19 cellular contexts compared by ENCODE assay signal in genomic region chr20:16245879-16246278, GRCh38.
DNase-seq lines count a peak whose midpoint lies in the region; ATAC-seq, FAIRE-seq and TF ChIP-seq lines count a peak whose summit lies in the region.
"Had no signal": no experiment of that assay in that cellular context is flagged by ENCODE, and none has a peak within 500 bp of the region (broad histone marks: within the 10 kb centered on the region; RNA-seq: fewer than 3 reads in every experiment).

No MANE protein-coding gene starts in this region.

- peak; percentile 46 for FAIRE-seq in HepG2 (lab: Jason Lieb, UNC)
- FAIRE-seq: GM12892 had no signal

- H3K4me3 ChIP-seq in HepG2 (replicated peaks in 1 of 3; ENCODE audit: insufficient read depth in 1 of 3, low read depth in 2 of 3, low read length in 3 of 3) (no peak overlapping the region), right lobe of liver (no peak overlapping the region), neural progenitor cell (no peak overlapping the region)

- H3K4me1 ChIP-seq in HepG2 (ENCODE audit: insufficient read depth, low read length) = 0 out of 2 replicates have a peak, but pooled peaks cover 4% of the 10 kb centered on the region
- no peaks in the 10 kb centered on the region for H3K4me1 ChIP-seq in right lobe of liver
- no peaks in the 10 kb centered on the region for H3K4me1 ChIP-seq in neural progenitor cell

- no TSS peak for BruUV-seq in HepG2 (replicated peaks; lab: Mats Ljungman, UMichigan)

- peak overlapping the region; percentile 8; the same call in 1 of the 2 replicates for H3K4me2 ChIP-seq in HepG2 (ENCODE audit: low read depth, low read length)
- H3K4me2 ChIP-seq in neural progenitor cell = no peak overlapping the region

- TF ChIP-seq CTCF in HepG2 (CRISPR knock-in tag; IDR thresholded peaks at IDR 0.05) = peak; percentile 41
- no peak for TF ChIP-seq CTCF in right lobe of liver (IDR thresholded peaks at IDR 0.05)
- no peak for TF ChIP-seq CTCF in neural progenitor cell (IDR thresholded peaks at IDR 0.05)
- no peak for TF ChIP-seq CTCF in natural killer cell (IDR thresholded peaks at IDR 0.05)

- intact Hi-C loops in HepG2 (cut with micrococcal nuclease; ENCODE audit: unreplicated experiment) = no loop called here
- intact Hi-C loops in right lobe of liver (cut with DNase I) = no loop called here
- intact Hi-C loops in natural killer cell (cut with micrococcal nuclease) = no loop called here

- CTCF ChIA-PET in HepG2 (lab: Yijun Ruan, JAX; ENCODE audit: low intra/inter-chr PET ratio, low total read pairs) = no interaction called here

- H3K27me3 ChIP-seq in HepG2 (ENCODE audit: control insufficient read depth in 1 of 2, insufficient read depth in 2 of 2, low read length in 2 of 2) = no peaks in the 10 kb centered on the region
- H3K27me3 ChIP-seq in right lobe of liver = no peaks in the 10 kb centered on the region
- H3K27me3 ChIP-seq in neural progenitor cell = peaks cover 34% of the 10 kb centered on the region

- TF ChIP-seq EP300 in HepG2 (IDR thresholded peaks at IDR 0.05; ENCODE audit: low read depth in 2 of 2, low read length in 2 of 2) = no peak
- TF ChIP-seq EP300 in HepG2 (CRISPR knock-in tag; IDR thresholded peaks at IDR 0.05; ENCODE audit: borderline replicate concordance) = no peak

- H3K79me2 ChIP-seq in HepG2 (ENCODE audit: insufficient read depth, low read length) (no peaks in the 10 kb centered on the region), neural progenitor cell (ENCODE audit: low read depth) (no peaks in the 10 kb centered on the region)

- in situ Hi-C loops in HepG2 (cut with HindIII; ENCODE audit: extremely low pct_ligation_motif_present, low pct_unique_long_range_greater_than_20kb) = loop anchor here (10.0 kb wide), 1 partner anchor 229 kb away; no protein-coding TSS in a partner anchor

- H2AFZ ChIP-seq in HepG2 (ENCODE audit: low read length) (no peak overlapping the region), neural progenitor cell (replicated peaks) (no peak overlapping the region)

- peak; percentile 33; the same call in 2 of the 3 replicates for ATAC-seq in HepG2
- ATAC-seq in right lobe of liver = no peak
- no peak for ATAC-seq in natural killer cell

- H3K4me3 Mint-ChIP-seq in neural progenitor cell (no peak overlapping the region), natural killer cell (no peak overlapping the region)
- H3K4me3 Mint-ChIP-seq: CD4-positive, alpha-beta T cell had no signal

- H3K9ac ChIP-seq in HepG2 (ENCODE audit: insufficient read depth, low read depth, low read length) (no peak overlapping the region), neural progenitor cell (no peak overlapping the region)

- H3K9me3 Mint-ChIP-seq in neural progenitor cell (peaks cover 2% of the 10 kb centered on the region), natural killer cell (no peaks in the 10 kb centered on the region)
- H3K9me3 Mint-ChIP-seq: CD4-positive, alpha-beta T cell; H9 had no signal

- H3K27ac ChIP-seq in HepG2 (ENCODE audit: extremely low read length, insufficient read depth, low read length) (no peak overlapping the region), right lobe of liver (no peak overlapping the region), neural progenitor cell (no peak overlapping the region)

- TF ChIP-seq POLR2A in HepG2 (IDR thresholded peaks at IDR 0.05; ENCODE audit: insufficient read depth in 1 of 2, low read depth in 2 of 2, low read length in 2 of 2) (no peak), right lobe of liver (IDR thresholded peaks at IDR 0.05) (no peak)

- H3K36me3 ChIP-seq in HepG2 (replicated peaks in 1 of 2; ENCODE audit: control insufficient read depth in 1 of 2, insufficient read depth in 2 of 2, low read length in 2 of 2) (no peaks in the 10 kb centered on the region), right lobe of liver (no peaks in the 10 kb centered on the region), neural progenitor cell (no peaks in the 10 kb centered on the region)

- no peak for TF ChIP-seq RAD21 in HepG2 (CRISPR knock-in tag; IDR thresholded peaks at IDR 0.05)

- no peaks in the 10 kb centered on the region for H4K20me1 ChIP-seq in HepG2 (ENCODE audit: insufficient read depth, low read length)
- no peaks in the 10 kb centered on the region for H4K20me1 ChIP-seq in neural progenitor cell (ENCODE audit: low read depth)

- WGBS in HepG2 (ENCODE audit: low lambda C conversion rate) = 34% methylated on average over 9 of the region's 9 CpGs
- 52% methylated on average over 8 of the region's 9 CpGs for WGBS in right lobe of liver (ENCODE audit: insufficient coverage, low coverage, low lambda C conversion rate, missing lambda C conversion rate)

- H3K36me3 Mint-ChIP-seq in neural progenitor cell (no peaks in the 10 kb centered on the region), natural killer cell (no peaks in the 10 kb centered on the region)

- H3K27ac Mint-ChIP-seq in neural progenitor cell (peak overlapping the region; percentile 19), natural killer cell (no peak overlapping the region)
- H3K27ac Mint-ChIP-seq: CD4-positive, alpha-beta T cell had no signal

- no peaks in the 10 kb centered on the region for H3F3A ChIP-seq in neural progenitor cell (ENCODE audit: low read depth)

- DNase-seq in NCI-H1105 treated with DMSO at 0.1 percent for 48 hours (lab: John Stamatoyannopoulos, UW) (peak; percentile 14), NCI-H1105 (lab: John Stamatoyannopoulos, UW) (no peak), HepG2 (ENCODE audit: low spot score) (peak; percentile 44), right lobe of liver (no peak), neural progenitor cell (ENCODE audit: low spot score) (no peak), mesenteric fat pad (ENCODE audit: low spot score) (no peak), natural killer cell (no peak)
- DNase-seq: ACHN; C1 segment of cervical spinal cord; CD4-positive, alpha-beta T cell; COR-L47; DMS79 treated with DMSO at 0.1 percent for 48 hours; EL; GDM1; GOT3; H9; IMR-90; KBM-7 had no signal

- H3K27me3 Mint-ChIP-seq in neural progenitor cell (ENCODE audit: insufficient read depth, low read depth) (peaks cover 2% of the 10 kb centered on the region), natural killer cell (ENCODE audit: low read depth in 2 of 2) (peaks cover 13 to 23% of the 10 kb centered on the region in 2 donors)

- POLR2A ChIA-PET in HepG2 (lab: Yijun Ruan, JAX) = no interaction called here

- H3K4me1 Mint-ChIP-seq in neural progenitor cell (peaks cover 9% of the 10 kb centered on the region), natural killer cell (no peaks in the 10 kb centered on the region)
- H3K4me1 Mint-ChIP-seq: H9 had no signal

- H3K9me3 ChIP-seq in HepG2 (ENCODE audit: low read length) (no peaks in the 10 kb centered on the region; the same call in 1 of the 2 replicates), right lobe of liver (no peaks in the 10 kb centered on the region), neural progenitor cell (ENCODE audit: low read depth) (no peaks in the 10 kb centered on the region)

TF ChIP-seq in HepG2, 621 proteins besides CTCF, POLR2A, EP300 and RAD21 (continues in another document):
- no peak for TF ChIP-seq NFRKB (IDR thresholded peaks at IDR 0.05)
- TF ChIP-seq ZNF678 (CRISPR knock-in tag; IDR thresholded peaks at IDR 0.05) = no peak
- no peak for TF ChIP-seq ZNF644 (CRISPR knock-in tag; IDR thresholded peaks at IDR 0.05; ENCODE audit: low read depth)
- no peak for TF ChIP-seq ARNTL (CRISPR knock-in tag; IDR thresholded peaks at IDR 0.05)
- 0 out of 2 replicates have a peak, but pooled peaks have one; percentile 27 for TF ChIP-seq TFDP1 (CRISPR knock-in tag; IDR thresholded peaks at IDR 0.05; ENCODE audit: borderline replicate concordance)
- TF ChIP-seq ZBTB46 (CRISPR knock-in tag; IDR thresholded peaks at IDR 0.05; ENCODE audit: borderline replicate concordance) = no peak
- no peak for TF ChIP-seq ZBTB33 (CRISPR knock-in tag; IDR thresholded peaks at IDR 0.05)
- no peak for TF ChIP-seq ZFP90 (CRISPR knock-in tag; IDR thresholded peaks at IDR 0.05; ENCODE audit: borderline replicate concordance)

Comparison
In these comparisons a context has a peak if more than half of its experiments do, and no peak if none do; other contexts are left out.
1. DNase-seq: peak in NCI-H1105 treated with DMSO at 0.1 percent for 48 hours (single experiment) and HepG2 (single experiment); none in NCI-H1105 (single experiment), right lobe of liver (0 of 3), neural progenitor cell (single experiment), mesenteric fat pad (single experiment) and natural killer cell (single experiment).